29 cellular contexts compared by ENCODE assay signal in the genomic region with DNA sequence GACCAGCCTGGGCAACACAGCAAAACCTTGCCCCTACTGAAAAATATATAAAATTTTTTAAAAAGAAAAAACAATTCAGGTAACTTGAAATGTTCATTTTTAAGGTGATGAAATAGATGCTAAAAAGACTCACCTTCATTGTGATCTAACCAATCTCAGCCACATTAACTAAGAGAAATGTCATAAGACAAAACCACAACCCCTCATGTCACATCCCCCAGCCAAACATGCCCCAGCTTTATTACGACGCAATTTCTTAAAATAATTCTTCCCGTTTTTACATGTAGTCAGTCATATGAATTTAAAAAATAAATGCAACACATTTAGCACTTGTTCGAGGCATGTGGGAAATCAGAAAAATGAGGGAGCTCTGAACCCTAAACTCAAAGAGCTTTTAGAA. TPM values are rescaled to one million over a fixed set of nuclear protein-coding genes. Genes with fewer than 3 reads are reported as not detected.
DNase-seq lines count a peak whose midpoint lies in the region; ATAC-seq and TF ChIP-seq lines count a peak whose summit lies in the region.
"Had no signal": no experiment of that assay in that cellular context is flagged by ENCODE, and none has a peak within 500 bp of the region (broad histone marks: within the 10 kb centered on the region; RNA-seq: fewer than 3 reads in every experiment).

No MANE protein-coding gene starts in this region.

- H3K4me1 Mint-ChIP-seq in naive B cell, result peaks cover 17 to 66% (median 38%) of the 10 kb centered on the region in 3 donors
- H3K4me1 Mint-ChIP-seq in chondrocyte (ENCODE audit: low read depth), result peaks cover 30% of the 10 kb centered on the region

- no peaks in the 10 kb centered on the region for H3K9me2 ChIP-seq in OCI-LY1 (ENCODE audit: low read depth, low read length)

- H3K36me3 Mint-ChIP-seq in naive B cell, result peaks cover 0 to 14% of the 10 kb centered on the region in 2 donors
- peaks cover 2% of the 10 kb centered on the region for H3K36me3 Mint-ChIP-seq in chondrocyte (ENCODE audit: low read depth)

- ATAC-seq in naive B cell (ENCODE audit: low read depth in 2 of 2), result peak; percentile 70 to 76
- ATAC-seq: foreskin keratinocyte, heart left ventricle, right cardiac atrium had no signal

- peak overlapping the region in 5 of 11 experiments; percentile 14 to 41 (median 33); a peak in 5 of 22 replicates for H3K27ac ChIP-seq in BLaER1 treated with 17β-estradiol and CSF1 and Interleukin-3, amounts not matched to agents 10 nM and 100 nM
- H3K27ac ChIP-seq in OCI-LY1 (ENCODE audit: low read depth, low read length, poor library complexity, severe bottlenecking), result peak overlapping the region; percentile 41
- no peak overlapping the region for H3K27ac ChIP-seq in dorsolateral prefrontal cortex
- H3K27ac ChIP-seq: esophagus squamous epithelium, foreskin keratinocyte, left ventricle myocardium inferior, SJSA1 had no signal

- no peaks in the 10 kb centered on the region for H3K9me3 ChIP-seq in BLaER1 treated with 17β-estradiol and CSF1 and Interleukin-3, amounts not matched to agents 10 nM and 100 nM (replicated peaks in 1 of 11)
- no peaks in the 10 kb centered on the region for H3K9me3 ChIP-seq in OCI-LY1 (ENCODE audit: low read length)
- H3K9me3 ChIP-seq: esophagus squamous epithelium, heart left ventricle, left ventricle myocardium inferior, SJSA1, spleen had no signal

- H3K27me3 ChIP-seq in BLaER1 treated with 17β-estradiol and CSF1 and Interleukin-3, amounts not matched to agents 10 nM and 100 nM, result no peaks in the 10 kb centered on the region
- H3K27me3 ChIP-seq in OCI-LY1 (ENCODE audit: insufficient read depth, low read length), result no peaks in the 10 kb centered on the region
- no peaks in the 10 kb centered on the region for H3K27me3 ChIP-seq in dorsolateral prefrontal cortex
- H3K27me3 ChIP-seq: esophagus squamous epithelium, foreskin keratinocyte, heart left ventricle, SJSA1, spleen had no signal

- H3K4me1 ChIP-seq in BLaER1 treated with 17β-estradiol and CSF1 and Interleukin-3, amounts not matched to agents 10 nM and 100 nM, result peaks cover 12 to 43% (median 17%) of the 10 kb centered on the region in 10 experiments; a peak in 18 of 20 replicates
- peaks cover 29% of the 10 kb centered on the region for H3K4me1 ChIP-seq in OCI-LY1 (ENCODE audit: insufficient read depth, low read length, severe bottlenecking)
- H3K4me1 ChIP-seq: SJSA1 had no signal

- DNase-seq in KBM-7 (peak; percentile 28), naive B cell (peak; percentile 25), chondrocyte (ENCODE audit: low spot score) (no peak), NCI-H1930 (lab: John Stamatoyannopoulos, UW) (no peak), dorsolateral prefrontal cortex (no peak)
- DNase-seq in stimulated activated CD4-positive, alpha-beta T cell treated with anti-CD3 and anti-CD28 coated beads, Interleukin-12 subunit alpha, Interleukin-12 subunit beta, amount 100 ng/mL, for 4 hours, result no peak
- DNase-seq: activated CD4-positive, alpha-beta T cell treated with anti-CD3 and anti-CD28 coated beads, Interleukin-2, amount 10 ng/mL, durations not matched to agents 7 days and 5 days; activated naive CD4-positive, alpha-beta T cell; central memory CD4-positive, alpha-beta T cell; DMS79; esophagus squamous epithelium; foreskin keratinocyte; GDM1; HCEC 1CT; heart left ventricle; islet precursor cell; left ventricle myocardium inferior; mesendoderm; NCI-H1417 treated with DMSO at 0.1 percent for 48 hours; NCI-H2081; NCI-H526; right cardiac atrium; spleen; T1000 had no signal

- in situ Hi-C loops in KBM-7 (cut with MboI; ENCODE audit: low pct_unique_long_range_greater_than_20kb, low sequenced_read_pairs), result no loop called here

- no peak overlapping the region for H3K4me3 ChIP-seq in BLaER1 treated with 17β-estradiol and CSF1 and Interleukin-3, amounts not matched to agents 10 nM and 100 nM
- no peak overlapping the region for H3K4me3 ChIP-seq in OCI-LY1 (ENCODE audit: low read depth, low read length, poor library complexity, severe bottlenecking)
- no peak overlapping the region for H3K4me3 ChIP-seq in dorsolateral prefrontal cortex
- H3K4me3 ChIP-seq: esophagus squamous epithelium, heart left ventricle, left ventricle myocardium inferior, SJSA1, spleen had no signal

- no peak overlapping the region; a peak in 2 of 22 replicates for H3K9ac ChIP-seq in BLaER1 treated with 17β-estradiol and CSF1 and Interleukin-3, amounts not matched to agents 10 nM and 100 nM
- H3K9ac ChIP-seq in OCI-LY1 (ENCODE audit: low read length), result no peak overlapping the region

- intact Hi-C loops in dorsolateral prefrontal cortex (cut with DNase I), result no loop called here

- H3F3A ChIP-seq in OCI-LY1 (ENCODE audit: insufficient read depth, low read length), result no peaks in the 10 kb centered on the region

- TF ChIP-seq CTCF in OCI-LY1 (IDR thresholded peaks at IDR 0.05; ENCODE audit: low read length) (no peak), chondrocyte (IDR thresholded peaks at IDR 0.05) (no peak), dorsolateral prefrontal cortex (IDR thresholded peaks at IDR 0.05 in 54 of 56, conservative IDR thresholded peaks at IDR 0.05 in 2 of 56; ENCODE audit: low read depth in 1 of 56, partially characterized antibody in 56 of 56) (no peak)

- no peak overlapping the region for H2AFZ ChIP-seq in OCI-LY1 (ENCODE audit: low read length)

- peaks cover 30 to 53% (median 36%) of the 10 kb centered on the region in 11 experiments for H3K36me3 ChIP-seq in BLaER1 treated with 17β-estradiol and CSF1 and Interleukin-3, amounts not matched to agents 10 nM and 100 nM
- peaks cover 35% of the 10 kb centered on the region for H3K36me3 ChIP-seq in OCI-LY1 (ENCODE audit: insufficient read depth, low read length)

- H3K4me3 Mint-ChIP-seq in naive B cell (peak overlapping the region in 4 of 8 donors; percentile 6 to 41 (median 28)), chondrocyte (ENCODE audit: unreplicated experiment) (no peak overlapping the region)
- H3K4me3 Mint-ChIP-seq: activated CD4-positive, alpha-beta T cell treated with anti-CD3 and anti-CD28 coated beads, Interleukin-2, amount 10 ng/mL, durations not matched to agents 7 days and 5 days; neural crest cell; type B pancreatic cell had no signal

- H3K27me3 Mint-ChIP-seq in naive B cell (no peaks in the 10 kb centered on the region), chondrocyte (ENCODE audit: low read depth) (no peaks in the 10 kb centered on the region)
- H3K27me3 Mint-ChIP-seq: activated CD4-positive, alpha-beta T cell treated with anti-CD3 and anti-CD28 coated beads, Interleukin-2, amount 10 ng/mL, durations not matched to agents 7 days and 5 days; type B pancreatic cell had no signal

- H3K27ac Mint-ChIP-seq in naive B cell, result peak overlapping the region in 5 of 6 donors; percentile 7 to 85 (median 70)
- H3K27ac Mint-ChIP-seq in chondrocyte (ENCODE audit: unreplicated experiment), result no peak overlapping the region
- H3K27ac Mint-ChIP-seq: activated CD4-positive, alpha-beta T cell treated with anti-CD3 and anti-CD28 coated beads, Interleukin-2, amount 10 ng/mL, durations not matched to agents 7 days and 5 days; type B pancreatic cell had no signal

- H3K79me2 ChIP-seq in OCI-LY1 (ENCODE audit: insufficient read depth, low read length), result peaks cover 63% of the 10 kb centered on the region

- H3K9me3 Mint-ChIP-seq in naive B cell (no peaks in the 10 kb centered on the region), chondrocyte (ENCODE audit: low read depth) (no peaks in the 10 kb centered on the region)
- H3K9me3 Mint-ChIP-seq: activated CD4-positive, alpha-beta T cell treated with anti-CD3 and anti-CD28 coated beads, Interleukin-2, amount 10 ng/mL, durations not matched to agents 7 days and 5 days; neural crest cell; type B pancreatic cell had no signal

- H3K4me2 ChIP-seq in BLaER1 treated with 17β-estradiol and CSF1 and Interleukin-3, amounts not matched to agents 10 nM and 100 nM, result peak overlapping the region; percentile 16 to 82 (median 47); a peak in 20 of 22 replicates
- peak overlapping the region; percentile 44; the same call in 1 of the 2 replicates for H3K4me2 ChIP-seq in OCI-LY1 (ENCODE audit: low read length)

- H4K20me1 ChIP-seq in BLaER1 treated with 17β-estradiol and CSF1 and Interleukin-3, amounts not matched to agents 10 nM and 100 nM, result peaks cover 33 to 85% (median 55%) of the 10 kb centered on the region in 11 experiments; a peak in 20 of 22 replicates
- H4K20me1 ChIP-seq in OCI-LY1 (ENCODE audit: insufficient read depth, low read length), result no peaks in the 10 kb centered on the region

RNA-seq across cellular contexts. Expression of a gene that starts 9.5 kb away (rescaled TPM):
- 100 to 1,000 TPM in 3 of 6 donors, 10 to 100 TPM in 3; 54.4 to 290 (median 98.6) TPM for polyA plus RNA-seq in naive B cell (ENCODE audit: low read depth in 6 of 6)
- total RNA-seq in chondrocyte (95.4 to 104 TPM (median 99.0 TPM) in 3 replicates), dorsolateral prefrontal cortex (100 to 1,000 TPM; 103 to 208 (median 129) TPM)

RNA-seq across cellular contexts. Expression of a gene that starts 35.3 kb away (rescaled TPM):
- 10 to 100 TPM; 61.6 to 83.9 (median 71.4) TPM for polyA plus RNA-seq in naive B cell (ENCODE audit: low read depth in 6 of 6)
- total RNA-seq in chondrocyte (69.0 to 80.5 TPM (median 72.7 TPM) in 3 replicates), dorsolateral prefrontal cortex (100 to 1,000 TPM in 109 of 120 experiments, 10 to 100 TPM in 11; 78.4 to 168 (median 131) TPM)

RNA-seq across cellular contexts. Expression of a gene that starts 35.5 kb away (rescaled TPM):
- 10 to 100 TPM; 48.7 to 84.1 (median 69.7) TPM for polyA plus RNA-seq in naive B cell (ENCODE audit: low read depth in 6 of 6)
- total RNA-seq in chondrocyte, result 62.6 to 68.6 TPM (median 62.9 TPM) in 3 replicates
- 10 to 100 TPM; 22.7 to 51.6 (median 35.8) TPM for total RNA-seq in dorsolateral prefrontal cortex

Comparison
In these comparisons a context has a peak if more than half of its experiments do, and no peak if none do; other contexts are left out.
1. DNase-seq: peak in KBM-7 (single experiment) and naive B cell (single experiment); none in stimulated activated CD4-positive, alpha-beta T cell treated with anti-CD3 and anti-CD28 coated beads, Interleukin-12 subunit alpha, Interleukin-12 subunit beta, amount 100 ng/mL, for 4 hours (single experiment), chondrocyte (single experiment), NCI-H1930 (0 of 2) and dorsolateral prefrontal cortex (0 of 10).